ENCODE assay signal across 1 cellular context in genomic region chr6:21741221-21742109, GRCh38.
TF ChIP-seq lines count a peak whose summit lies in the region.

No MANE protein-coding gene starts in this region.

TF ChIP-seq in GM23338, 12 proteins besides CTCF, POLR2A, EP300 and RAD21 (continued from another document):
- TF ChIP-seq ZNF462 (CRISPR knock-in tag; IDR thresholded peaks at IDR 0.05) = no peak
- TF ChIP-seq ZNF114 (CRISPR knock-in tag; IDR thresholded peaks at IDR 0.05) = no peak
